ENCODE assay signal across 11 cellular contexts in genomic region chr16:50719401-50720337, GRCh38. TPM values are rescaled to one million over a fixed set of nuclear protein-coding genes. Genes with fewer than 3 reads are reported as not detected.
DNase-seq lines count a peak whose midpoint lies in the region; ATAC-seq and TF ChIP-seq lines count a peak whose summit lies in the region.
"Had no signal": no experiment of that assay in that cellular context is flagged by ENCODE, and none has a peak within 500 bp of the region (broad histone marks: within the 10 kb centered on the region; RNA-seq: fewer than 3 reads in every experiment).

No MANE protein-coding gene starts in this region.

- TF ChIP-seq CTCF in OCI-LY7 (conservative IDR thresholded peaks at IDR 0.05; ENCODE audit: low read length), result peak; percentile 26; the same call in 1 of the 2 replicates

- BruUV-seq in OCI-LY7 (replicated peaks; lab: Mats Ljungman, UMichigan), result no TSS peak

- H3K27ac ChIP-seq in OCI-LY7 (ENCODE audit: low read depth, low read length, poor library complexity, severe bottlenecking), result no peak overlapping the region
- peak overlapping the region; percentile 59 for H3K27ac ChIP-seq in epithelial cell of prostate

- POLR2A ChIA-PET in activated CD4-positive, alpha-beta T cell treated with anti-CD3 and anti-CD28 coated beads, Interleukin-2, amount 10 ng/mL, durations not matched to agents 7 days and 5 days (lab: Charles Lee), result no interaction called here
- POLR2A ChIA-PET in OCI-LY7 (lab: Charles Lee), result interaction anchor here (0.6 kb wide), 1 partner anchor 25 kb away, joined by 3 read pairs; no protein-coding TSS in a partner anchor

- H3K4me1 ChIP-seq in OCI-LY7 (ENCODE audit: insufficient read depth, low read length, poor library complexity, severe bottlenecking), result no peaks in the 10 kb centered on the region

- CTCF ChIA-PET in activated CD4-positive, alpha-beta T cell treated with anti-CD3 and anti-CD28 coated beads, Interleukin-2, amount 10 ng/mL, durations not matched to agents 7 days and 5 days (lab: Charles Lee), result interaction anchor here (0.9 to 3.0 kb wide), 7 partner anchors 10 to 54 kb away, joined by 3 to 11 read pairs (median 4); no protein-coding TSS in a partner anchor
- CTCF ChIA-PET in OCI-LY7 (lab: Charles Lee; ENCODE audit: unreplicated experiment), result no interaction called here

- H3K36me3 Mint-ChIP-seq in activated CD4-positive, alpha-beta T cell treated with anti-CD3 and anti-CD28 coated beads, Interleukin-2, amount 10 ng/mL, durations not matched to agents 7 days and 5 days (ENCODE audit: low read depth), result peaks cover 26% of the 10 kb centered on the region
- H3K36me3 Mint-ChIP-seq in stimulated activated memory B cell treated with anti-CD40 and anti-IgM and Interleukin-4, amounts not matched to agents 10 μg/mL and 1 μg/mL and 100 μg/mL, for 72 hours, result peaks cover 22% of the 10 kb centered on the region

- no peak overlapping the region for H3K4me2 ChIP-seq in OCI-LY7 (ENCODE audit: low read length)

- DNase-seq in activated CD4-positive, alpha-beta T cell treated with anti-CD3 and anti-CD28 coated beads, Interleukin-2, amount 10 ng/mL, durations not matched to agents 7 days and 5 days, result no peak
- DNase-seq in activated CD4-positive, alpha-beta T cell treated with anti-CD3 and anti-CD28 coated beads for 48 hours, result no peak
- DNase-seq in OCI-LY7 (ENCODE audit: low spot score) (no peak), epithelial cell of prostate (ENCODE audit: low read depth, low spot score) (no peak), NCI-H2227 (lab: John Stamatoyannopoulos, UW; ENCODE audit: unreplicated experiment) (no peak), left cardiac atrium (no peak)
- DNase-seq: hypothalamus, NCI-H1694 had no signal

- peaks cover 25% of the 10 kb centered on the region for H3K4me1 Mint-ChIP-seq in activated CD4-positive, alpha-beta T cell treated with anti-CD3 and anti-CD28 coated beads, Interleukin-2, amount 10 ng/mL, durations not matched to agents 7 days and 5 days
- H3K4me1 Mint-ChIP-seq in stimulated activated memory B cell treated with anti-CD40 and anti-IgM and Interleukin-4, amounts not matched to agents 10 μg/mL and 1 μg/mL and 100 μg/mL, for 72 hours, result peaks cover 5% of the 10 kb centered on the region

- H3K9me3 ChIP-seq in OCI-LY7 (ENCODE audit: low read length), result peaks cover 11% of the 10 kb centered on the region

- no peak overlapping the region for H2AFZ ChIP-seq in OCI-LY7 (ENCODE audit: low read length)

- H3K36me3 ChIP-seq in OCI-LY7 (ENCODE audit: insufficient read depth, low read length), result no peaks in the 10 kb centered on the region

- H3K4me3 Mint-ChIP-seq in activated CD4-positive, alpha-beta T cell treated with anti-CD3 and anti-CD28 coated beads, Interleukin-2, amount 10 ng/mL, durations not matched to agents 7 days and 5 days, result no peak overlapping the region
- H3K4me3 Mint-ChIP-seq in stimulated activated memory B cell treated with anti-CD40 and anti-IgM and Interleukin-4, amounts not matched to agents 10 μg/mL and 1 μg/mL and 100 μg/mL, for 72 hours, result no peak overlapping the region

- no peaks in the 10 kb centered on the region for H3K79me2 ChIP-seq in OCI-LY7 (ENCODE audit: insufficient read depth, low read depth, low read length)

- H3K27ac Mint-ChIP-seq in activated CD4-positive, alpha-beta T cell treated with anti-CD3 and anti-CD28 coated beads, Interleukin-2, amount 10 ng/mL, durations not matched to agents 7 days and 5 days, result peak overlapping the region; percentile 60
- H3K27ac Mint-ChIP-seq in stimulated activated memory B cell treated with anti-CD40 and anti-IgM and Interleukin-4, amounts not matched to agents 10 μg/mL and 1 μg/mL and 100 μg/mL, for 72 hours, result peak overlapping the region; percentile 61

- intact Hi-C loops in OCI-LY7 (cut with micrococcal nuclease; ENCODE audit: unreplicated experiment) (no loop called here), left cardiac atrium (cut with DNase I) (no loop called here)

- H3K9me2 ChIP-seq in OCI-LY7 (ENCODE audit: insufficient read depth, low read length), result no peaks in the 10 kb centered on the region

- H3K27me3 Mint-ChIP-seq in activated CD4-positive, alpha-beta T cell treated with anti-CD3 and anti-CD28 coated beads, Interleukin-2, amount 10 ng/mL, durations not matched to agents 7 days and 5 days, result no peaks in the 10 kb centered on the region
- no peaks in the 10 kb centered on the region for H3K27me3 Mint-ChIP-seq in stimulated activated memory B cell treated with anti-CD40 and anti-IgM and Interleukin-4, amounts not matched to agents 10 μg/mL and 1 μg/mL and 100 μg/mL, for 72 hours

- H4K20me1 ChIP-seq in OCI-LY7 (ENCODE audit: insufficient read depth, low read length), result no peaks in the 10 kb centered on the region

- ATAC-seq in stimulated activated memory B cell treated with anti-CD40 and anti-IgM and Interleukin-4, amounts not matched to agents 10 μg/mL and 1 μg/mL and 100 μg/mL, for 72 hours, result no peak
- ATAC-seq in HG02798 (IDR thresholded peaks at IDR 0.05; ENCODE audit: poor library complexity, unreplicated experiment), result no peak
- ATAC-seq in left cardiac atrium, result no peak

- H3K9me3 Mint-ChIP-seq in activated CD4-positive, alpha-beta T cell treated with anti-CD3 and anti-CD28 coated beads, Interleukin-2, amount 10 ng/mL, durations not matched to agents 7 days and 5 days, result peaks cover 18% of the 10 kb centered on the region
- peaks cover 3% of the 10 kb centered on the region for H3K9me3 Mint-ChIP-seq in stimulated activated memory B cell treated with anti-CD40 and anti-IgM and Interleukin-4, amounts not matched to agents 10 μg/mL and 1 μg/mL and 100 μg/mL, for 72 hours

- no peak overlapping the region for H3K4me3 ChIP-seq in OCI-LY7 (ENCODE audit: low read depth, low read length, poor library complexity, severe bottlenecking)

RNA-seq across cellular contexts. Expression of gene CYLD, which starts 22.2 kb away (rescaled TPM):
- total RNA-seq in activated CD4-positive, alpha-beta T cell treated with anti-CD3 and anti-CD28 coated beads, Interleukin-2, amount 10 ng/mL, durations not matched to agents 7 days and 5 days, result 100 to 1,000 TPM; 200 to 222 TPM
- 7.4 and 14.0 TPM in 2 replicates for total RNA-seq in OCI-LY7 (2014; rRNA removed; shearing (Covaris generic))
- total RNA-seq in OCI-LY7 (2022), result 14.9 and 21.1 TPM in 2 replicates
- total RNA-seq in left cardiac atrium, result 10 to 100 TPM; 26.7 to 29.6 TPM

RNA-seq across cellular contexts. Expression of gene NOD2, which starts 26.3 kb away (rescaled TPM):
- 1 to 10 TPM; 3.3 to 3.8 TPM for total RNA-seq in activated CD4-positive, alpha-beta T cell treated with anti-CD3 and anti-CD28 coated beads, Interleukin-2, amount 10 ng/mL, durations not matched to agents 7 days and 5 days
- not detected in 2 replicates for total RNA-seq in OCI-LY7 (2014; rRNA removed; shearing (Covaris generic))
- not detected in 2 replicates for total RNA-seq in OCI-LY7 (2022)
- total RNA-seq in left cardiac atrium, result 1 to 10 TPM; 1.3 to 1.4 TPM

RNA-seq across cellular contexts. Expression of gene SNX20, which starts 38.6 kb away (rescaled TPM):
- total RNA-seq in activated CD4-positive, alpha-beta T cell treated with anti-CD3 and anti-CD28 coated beads, Interleukin-2, amount 10 ng/mL, durations not matched to agents 7 days and 5 days, result 10 to 100 TPM; 83.9 to 98.5 TPM
- total RNA-seq in OCI-LY7 (2014; rRNA removed; shearing (Covaris generic)), result 2.3 and 5.8 TPM in 2 replicates
- total RNA-seq in OCI-LY7 (2022), result 1.3 and 1.5 TPM in 2 replicates
- 1 to 10 TPM; 1.2 to 2.0 TPM for total RNA-seq in left cardiac atrium
- total RNA-seq: osteoblast had no signal

Comparison
In these comparisons a context has a peak if more than half of its experiments do, and no peak if none do; other contexts are left out.
1. RNA of gene CYLD, which starts 22.2 kb away (total RNA-seq): 200 to 222 TPM in activated CD4-positive, alpha-beta T cell treated with anti-CD3 and anti-CD28 coated beads, Interleukin-2, amount 10 ng/mL, durations not matched to agents 7 days and 5 days; 26.7 to 29.6 TPM in left cardiac atrium and 7.4 to 21.1 TPM in OCI-LY7; every median in the first group is over 4 times any median in the second.
2. RNA of gene SNX20, which starts 38.6 kb away (total RNA-seq): 83.9 to 98.5 TPM in activated CD4-positive, alpha-beta T cell treated with anti-CD3 and anti-CD28 coated beads, Interleukin-2, amount 10 ng/mL, durations not matched to agents 7 days and 5 days; 1.3 to 5.8 TPM in OCI-LY7 and 1.2 to 2.0 TPM in left cardiac atrium; every median in the first group is over 10 times any median in the second.